ENCODE assay signal across 9 cellular contexts in the genomic region with DNA sequence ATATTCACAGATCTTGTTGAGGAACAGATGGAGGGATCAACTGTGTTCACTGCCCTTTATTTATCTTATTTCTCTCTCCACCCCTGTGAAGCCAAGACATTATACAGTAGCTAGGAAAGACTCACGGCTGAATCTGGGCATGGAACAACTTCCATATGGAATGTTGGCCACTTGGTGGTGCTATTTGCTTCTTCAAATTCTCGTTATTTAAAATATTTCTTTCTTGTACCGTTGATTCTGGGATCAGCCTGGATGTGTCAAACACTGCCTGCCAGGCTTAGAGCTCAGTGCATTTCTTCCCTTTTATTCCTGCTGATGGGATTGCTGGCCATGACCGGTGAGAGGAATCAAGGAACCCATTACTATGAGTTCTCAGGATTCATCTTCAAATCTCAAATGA. TPM values are rescaled to one million over a fixed set of nuclear protein-coding genes. Genes with fewer than 3 reads are reported as not detected.
A peak's percentile ranks its signal among the peaks of the same experiment; 100 is the strongest.
DNase-seq lines count a peak whose midpoint lies in the region; ATAC-seq, FAIRE-seq and TF ChIP-seq lines count a peak whose summit lies in the region.
"Had no signal": no experiment of that assay in that cellular context is flagged by ENCODE, and none has a peak within 500 bp of the region (broad histone marks: within the 10 kb centered on the region; RNA-seq: fewer than 3 reads in every experiment).

No MANE protein-coding gene starts in this region.

- DNase-seq in DND-41 (peak; percentile 30), HTR-8/SVneo (ENCODE audit: insufficient read length, low spot score) (peak; percentile 27), RPMI8226 (peak; percentile 41), dermis microvascular lymphatic vessel endothelial cell (ENCODE audit: low read depth in 2 of 2) (peak; percentile 24 to 60), right lobe of liver (no peak), ureter (ENCODE audit: low spot score) (peak; percentile 59)

- H3K4me3 ChIP-seq in DND-41 (ENCODE audit: low read depth in 1 of 2, low read length in 2 of 2) (no peak overlapping the region), right lobe of liver (no peak overlapping the region)

- H3K27me3 ChIP-seq in DND-41 (ENCODE audit: insufficient read depth, low read length, poor library complexity) (no peaks in the 10 kb centered on the region), right lobe of liver (no peaks in the 10 kb centered on the region)

- intact Hi-C loops in right lobe of liver (cut with DNase I) = loop anchor here (5.0 to 10.0 kb wide), 2 partner anchors 123 to 126 kb away; no protein-coding TSS in a partner anchor

- 4% methylated on average over 4 of the region's 4 CpGs for WGBS in right lobe of liver (ENCODE audit: insufficient coverage, low coverage, low lambda C conversion rate, missing lambda C conversion rate)

- TF ChIP-seq POLR2A in right lobe of liver (IDR thresholded peaks at IDR 0.05) = no peak

- H3K36me3 ChIP-seq in DND-41 (ENCODE audit: insufficient read depth, low read length) (no peaks in the 10 kb centered on the region), right lobe of liver (no peaks in the 10 kb centered on the region)

- ATAC-seq in DND-41 (ENCODE audit: insufficient read depth, low read depth) (peak; percentile 60), right lobe of liver (peak; percentile 91 to 96 (median 92)), HG03439 (IDR thresholded peaks at IDR 0.05; ENCODE audit: unreplicated experiment) (no peak), HG03354 (IDR thresholded peaks at IDR 0.05; ENCODE audit: poor library complexity, severe bottlenecking, unreplicated experiment) (no peak)

- no peaks in the 10 kb centered on the region for H3K79me2 ChIP-seq in DND-41 (ENCODE audit: insufficient read depth, low read length)

- H3K4me1 ChIP-seq in DND-41 (ENCODE audit: insufficient read depth, low read length) = no peaks in the 10 kb centered on the region
- H3K4me1 ChIP-seq in right lobe of liver = no peaks in the 10 kb centered on the region

- no peak overlapping the region for H3K9ac ChIP-seq in DND-41 (ENCODE audit: low read depth, low read length)

- H3K4me2 ChIP-seq in DND-41 (ENCODE audit: insufficient read depth, low read length) = no peak overlapping the region

- no peak for FAIRE-seq in HTR-8/SVneo (lab: Jason Lieb, UNC)

- no peak overlapping the region for H2AFZ ChIP-seq in DND-41 (ENCODE audit: low read depth, low read length)

- 0 out of 2 replicates have a peak, but pooled peaks cover 3% of the 10 kb centered on the region for H4K20me1 ChIP-seq in DND-41 (ENCODE audit: insufficient read depth, low read length)

- no peaks in the 10 kb centered on the region for H3K9me3 ChIP-seq in DND-41 (ENCODE audit: insufficient read depth, low read length, severe bottlenecking)
- no peaks in the 10 kb centered on the region for H3K9me3 ChIP-seq in right lobe of liver

- TF ChIP-seq CTCF in DND-41 (IDR thresholded peaks at IDR 0.05; ENCODE audit: borderline replicate concordance, extremely low read depth, low read length, poor library complexity, severe bottlenecking) (peak; percentile 84), right lobe of liver (IDR thresholded peaks at IDR 0.05) (peak; percentile 69 to 82 (median 78))

- H3K27ac ChIP-seq in DND-41 (ENCODE audit: low read length) (no peak overlapping the region), right lobe of liver (no peak overlapping the region)

RNA-seq across cellular contexts. Expression of a gene that starts 17.5 kb away (rescaled TPM):
- under 0.01 TPM in 1 of 2 replicates, not detected in the other for total RNA-seq in dermis microvascular lymphatic vessel endothelial cell
- total RNA-seq in right lobe of liver = 10 to 100 TPM in 3 of 6 experiments, 1 to 10 TPM in 3; 5.5 to 17.5 (median 10.5) TPM
- total RNA-seq in ureter = 14.6 TPM
- total RNA-seq: activated CD8-positive, alpha-beta memory T cell treated with anti-CD3 and anti-CD28 coated beads for 36 hours had no signal

RNA-seq across cellular contexts. Expression of a gene that starts 55.7 kb away (rescaled TPM):
- total RNA-seq in dermis microvascular lymphatic vessel endothelial cell (1.0 and 2.4 TPM in 2 replicates), right lobe of liver (10 to 100 TPM in 1 of 6 experiments, 1 to 10 TPM in 5; 1.4 to 10.9 (median 3.3) TPM), ureter (45.1 TPM)

Comparison
In these comparisons a context has a peak if more than half of its experiments do, and no peak if none do; other contexts are left out.
1. ATAC-seq: peak in DND-41 (single experiment) and right lobe of liver (4 of 4); none in HG03439 (single experiment) and HG03354 (single experiment).
2. DNase-seq: peak in DND-41 (single experiment), HTR-8/SVneo (single experiment), RPMI8226 (single experiment), dermis microvascular lymphatic vessel endothelial cell (2 of 2) and ureter (single experiment); none in right lobe of liver (0 of 3).